14 cellular contexts compared by ENCODE assay signal in genomic region chr2:196823750-196824149, GRCh38. TPM values are rescaled to one million over a fixed set of nuclear protein-coding genes. Genes with fewer than 3 reads are reported as not detected.
DNase-seq lines count a peak whose midpoint lies in the region; ATAC-seq and TF ChIP-seq lines count a peak whose summit lies in the region.
"Had no signal": no experiment of that assay in that cellular context is flagged by ENCODE, and none has a peak within 500 bp of the region (broad histone marks: within the 10 kb centered on the region; RNA-seq: fewer than 3 reads in every experiment).

No MANE protein-coding gene starts in this region.

- no peaks in the 10 kb centered on the region for H3F3A ChIP-seq in smooth muscle cell (ENCODE audit: low read depth)

- H3K79me2 ChIP-seq in smooth muscle cell (ENCODE audit: low read depth) = no peaks in the 10 kb centered on the region

- no peaks in the 10 kb centered on the region for H3K9me3 ChIP-seq in smooth muscle cell (replicated peaks; ENCODE audit: low read depth)

- H3K27ac ChIP-seq in RWPE1 (no peak overlapping the region), smooth muscle cell (ENCODE audit: low read depth) (peak overlapping the region; percentile 62)
- H3K27ac ChIP-seq: 22Rv1 had no signal

- TF ChIP-seq CTCF in RWPE1 (conservative IDR thresholded peaks at IDR 0.05; ENCODE audit: low read depth) = no peak
- TF ChIP-seq CTCF in fibroblast of pulmonary artery (IDR thresholded peaks at IDR 0.05; ENCODE audit: low read length, missing control alignments) = no peak
- TF ChIP-seq CTCF in smooth muscle cell (IDR thresholded peaks at IDR 0.05; ENCODE audit: borderline replicate concordance, insufficient read depth, poor library complexity, severe bottlenecking) = no peak

- no peak overlapping the region for H3K4me3 ChIP-seq in fibroblast of pulmonary artery (replicated peaks; ENCODE audit: low read depth, low read length)
- no peak overlapping the region for H3K4me3 ChIP-seq in smooth muscle cell

- no peaks in the 10 kb centered on the region for H4K20me1 ChIP-seq in smooth muscle cell (ENCODE audit: low read depth)

- H3K27me3 ChIP-seq in smooth muscle cell (ENCODE audit: low read depth) = no peaks in the 10 kb centered on the region

- POLR2A ChIA-PET in RWPE1 (lab: Yijun Ruan, JAX; ENCODE audit: low non-redundant PET) = no interaction called here

- CTCF ChIA-PET in RWPE1 (lab: Yijun Ruan, JAX) = no interaction called here

- H3K36me3 ChIP-seq in smooth muscle cell (ENCODE audit: low read depth) = no peaks in the 10 kb centered on the region

- no peak for ATAC-seq in GM18858 (IDR thresholded peaks at IDR 0.05; ENCODE audit: unreplicated experiment)
- ATAC-seq: stimulated activated memory B cell treated with anti-CD40 and anti-IgM and Interleukin-4, amounts not matched to agents 10 μg/mL and 1 μg/mL and 100 μg/mL, for 72 hours; WTC11 had no signal

- DNase-seq in DMS53 (lab: John Stamatoyannopoulos, UW) (peak; percentile 9), DMS53 treated with DMSO at 0.1 percent for 48 hours (lab: John Stamatoyannopoulos, UW; ENCODE audit: unreplicated experiment) (no peak), RWPE1 (ENCODE audit: low spot score) (peak; percentile 46), fibroblast of pulmonary artery (ENCODE audit: low read depth) (peak; percentile 81), smooth muscle cell (lab: John Stamatoyannopoulos, UW; ENCODE audit: unreplicated experiment) (no peak), activated gamma-delta T cell (lab: John Stamatoyannopoulos, UW) (no peak)
- DNase-seq in stimulated activated naive CD4-positive, alpha-beta T cell (lab: John Stamatoyannopoulos, UW) = no peak
- DNase-seq: activated T-cell treated with anti-CD3 and anti-CD28 coated beads, Interleukin-2, amount 50 U/mL, for 1 hour; SHP77 treated with DMSO at 0.1 percent for 48 hours had no signal

- H2AFZ ChIP-seq in smooth muscle cell (ENCODE audit: low read depth) = no peak overlapping the region

- peak overlapping the region; percentile 32 for H3K4me2 ChIP-seq in smooth muscle cell

- H3K9ac ChIP-seq in smooth muscle cell (ENCODE audit: low read depth) = no peak overlapping the region

- no peaks in the 10 kb centered on the region for H3K4me1 ChIP-seq in smooth muscle cell (ENCODE audit: low read depth)

RNA-seq across cellular contexts. Expression of gene C2orf66, which starts 14.6 kb away (rescaled TPM):
- total RNA-seq in smooth muscle cell = 0.76 and 1.2 TPM in 2 replicates
- polyA plus RNA-seq in smooth muscle cell = not detected in 2 replicates
- total RNA-seq: WTC11 had no signal
- polyA plus RNA-seq: IgD-negative memory B cell had no signal

RNA-seq across cellular contexts. Expression of gene GTF3C3, which starts 24.3 kb away (rescaled TPM):
- 39.5 and 60.4 TPM in 2 replicates for total RNA-seq in smooth muscle cell
- polyA plus RNA-seq in smooth muscle cell = 15.9 and 17.0 TPM in 2 replicates

Comparison
In these comparisons a context has a peak if more than half of its experiments do, and no peak if none do; other contexts are left out.
1. DNase-seq: peak in DMS53 (single experiment), RWPE1 (single experiment) and fibroblast of pulmonary artery (single experiment); none in DMS53 treated with DMSO at 0.1 percent for 48 hours (single experiment), smooth muscle cell (single experiment), stimulated activated naive CD4-positive, alpha-beta T cell (0 of 6) and activated gamma-delta T cell (single experiment).